In genomic region chr18:32431753-32432152, GRCh38 we compare ENCODE assay signal across 11 cellular contexts.
"Had no signal": no experiment of that assay in that cellular context is flagged by ENCODE, and none has a peak within 500 bp of the region (broad histone marks: within the 10 kb centered on the region; RNA-seq: fewer than 3 reads in every experiment).

No MANE protein-coding gene starts in this region.

- H3K27ac ChIP-seq: GM23248 had no signal

- H3K4me2 ChIP-seq: GM23338 had no signal

- H2AFZ ChIP-seq: GM23248, GM23338 had no signal

- H3K4me3 ChIP-seq: GM23248, GM23338, HAP-1 had no signal

- H3K4me1 ChIP-seq: HAP-1 had no signal

- H3K9me3 ChIP-seq: HAP-1 had no signal

- H3K9ac ChIP-seq: GM23248 had no signal

- FAIRE-seq: H1, H54 had no signal

- H3K36me3 ChIP-seq: HAP-1 had no signal

- DNase-seq: GM23248, GOT3, H7, H9, HCEC 1CT, HFFc6 had no signal

- ATAC-seq: GM23338, HCT116 had no signal
